14 cellular contexts compared by ENCODE assay signal in genomic region chr2:13654416-13654815, GRCh38.
"Had no signal": no experiment of that assay in that cellular context is flagged by ENCODE, and none has a peak within 500 bp of the region (broad histone marks: within the 10 kb centered on the region; RNA-seq: fewer than 3 reads in every experiment).

No MANE protein-coding gene starts in this region.

- H2AFZ ChIP-seq: hepatocyte, neural progenitor cell had no signal

- DNase-seq: activated CD4-positive, alpha-beta T cell treated with anti-CD3 and anti-CD28 coated beads, Interleukin-2, amount 50 U/mL, for 48 hours; activated T-cell treated with anti-CD3 and anti-CD28 coated beads, Interleukin-2, amount 50 U/mL, for 72 hours; aorta; effector CD4-positive, alpha-beta T cell; ovary; sigmoid colon; stimulated activated CD4-positive, alpha-beta T cell treated with anti-CD3 and anti-CD28 coated beads, Interleukin-12 subunit alpha, Interleukin-12 subunit beta, amount 100 ng/mL, for 4 hours; stimulated activated naive CD4-positive, alpha-beta T cell treated with Interleukin-2 at 50 U/mL for 16 hours; T-helper 2 cell had no signal

- H3K4me3 ChIP-seq: cardiac muscle cell, gastroesophageal sphincter, hepatocyte, neural progenitor cell, ovary, sigmoid colon had no signal

- H3K27ac ChIP-seq: cardiac muscle cell, gastroesophageal sphincter, hepatocyte, neural progenitor cell, ovary, sigmoid colon had no signal

- H3K9ac ChIP-seq: neural progenitor cell had no signal

- H3K4me1 ChIP-seq: gastroesophageal sphincter, neural progenitor cell, sigmoid colon had no signal

- H3K4me2 ChIP-seq: hepatocyte, neural progenitor cell had no signal

- H3K27me3 ChIP-seq: cardiac muscle cell, gastroesophageal sphincter, hepatocyte, neural progenitor cell, sigmoid colon had no signal

- H3K9me3 ChIP-seq: gastroesophageal sphincter, ovary had no signal

- ATAC-seq: activated CD4-positive, CD25-positive, alpha-beta regulatory T cell treated with anti-CD3 and anti-CD28 coated beads, Interleukin-2, amount 50 U/mL, for 24 hours; activated T-cell treated with anti-CD3 and anti-CD28 coated beads, Interleukin-2, amount 50 U/mL, for 72 hours; gastroesophageal sphincter had no signal

- H3K36me3 ChIP-seq: cardiac muscle cell, gastroesophageal sphincter, neural progenitor cell, ovary, sigmoid colon had no signal

- H3K79me2 ChIP-seq: hepatocyte had no signal
